ENCODE assay signal across 1 cellular context in genomic region chr17:80212962-80213650, GRCh38.
A peak's percentile ranks its signal among the peaks of the same experiment; 100 is the strongest.
TF ChIP-seq lines count a peak whose summit lies in the region.

No MANE protein-coding gene starts in this region.

TF ChIP-seq in GM12878, 131 proteins besides CTCF, POLR2A, EP300 and RAD21:
- peak; percentile 23; the same call in 1 of the 2 replicates for TF ChIP-seq SPI1 (IDR thresholded peaks at IDR 0.05; ENCODE audit: borderline replicate concordance, insufficient read depth, low read depth, low read length)
- no peak for TF ChIP-seq MEF2B (IDR thresholded peaks at IDR 0.05; ENCODE audit: partially characterized antibody, poor library complexity, severe bottlenecking)
